Comparison of ENCODE assay signal across 32 cellular contexts in genomic region chr9:36823934-36824333, GRCh38.
"Had no signal": no experiment of that assay in that cellular context is flagged by ENCODE, and none has a peak within 500 bp of the region (broad histone marks: within the 10 kb centered on the region; RNA-seq: fewer than 3 reads in every experiment).

No MANE protein-coding gene starts in this region.

- H3K27me3 ChIP-seq: ascending aorta, breast epithelium, cardiac muscle cell had no signal

- DNase-seq: activated B cell treated with CpG ODN at 0.5 μM for 24 hours; activated CD4-positive, alpha-beta T cell treated with anti-CD3 and anti-CD28 coated beads, Interleukin-2, amount 50 U/mL, for 1 hour; activated CD4-positive, alpha-beta T cell treated with anti-CD3 and anti-CD28 coated beads, Interleukin-2, amount 50 U/mL, for 48 hours; activated CD8-positive, alpha-beta memory T cell treated with anti-CD3 and anti-CD28 coated beads for 24 hours; activated CD8-positive, alpha-beta T cell treated with anti-CD3 and anti-CD28 coated beads for 36 hours; activated gamma-delta T cell; activated naive CD4-positive, alpha-beta T cell; activated naive CD4-positive, alpha-beta T cell treated with anti-CD3 and anti-CD28 coated beads, Interleukin-2, amount 10 ng/mL, durations not matched to agents 7 days and 5 days; activated naive CD8-positive, alpha-beta T cell treated with anti-CD3 and anti-CD28 coated beads, Interleukin-2, amount 10 ng/mL, durations not matched to agents 7 days and 5 days; activated T-cell treated with anti-CD3 and anti-CD28 coated beads, Interleukin-2, amount 50 U/mL, for 4 hours; cortex of kidney; dermis blood vessel endothelial cell; effector CD4-positive, alpha-beta T cell; effector memory CD8-positive, alpha-beta T cell; erythroblast; foreskin melanocyte; T-helper 1 cell; T-helper 17 cell; T1000; WERI-Rb-1 had no signal

- H3K4me1 ChIP-seq: ascending aorta, breast epithelium had no signal

- FAIRE-seq: colon had no signal

- H3K27ac ChIP-seq: ascending aorta, breast epithelium, cardiac muscle cell, esophagus muscularis mucosa, gastroesophageal sphincter, WERI-Rb-1 had no signal

- H3K4me3 ChIP-seq: ascending aorta, breast epithelium, cardiac muscle cell, esophagus muscularis mucosa, gastroesophageal sphincter had no signal

- H3K9me3 Mint-ChIP-seq: activated B cell treated with CpG ODN at 0.5 μM for 24 hours; activated CD8-positive, alpha-beta T cell treated with anti-CD3 and anti-CD28 coated beads for 36 hours; activated naive CD4-positive, alpha-beta T cell treated with anti-CD3 and anti-CD28 coated beads, Interleukin-2, amount 10 ng/mL, durations not matched to agents 7 days and 5 days; activated naive CD4-positive, alpha-beta T cell treated with anti-CD3 and anti-CD28 coated beads, Interleukin-2, amount 50 U/mL, for 72 hours; activated naive CD8-positive, alpha-beta T cell treated with anti-CD3 and anti-CD28 coated beads, Interleukin-2, amount 10 ng/mL, durations not matched to agents 7 days and 5 days; activated T-cell treated with anti-CD3 and anti-CD28 coated beads, Interleukin-2, amount 50 U/mL, for 4 hours; activated T-helper 17 cell treated with anti-CD3 and anti-CD28 coated beads, Interleukin-2, amount 50 U/mL, for 72 hours; central memory CD8-positive, alpha-beta T cell; effector memory CD8-positive, alpha-beta T cell; T-helper 2 cell treated with Interferon-gamma antibody and Interleukin-4, amounts not matched to agents 5 μg/mL and 100 μg/mL, for 36 hours had no signal

- ATAC-seq: activated CD4-positive, CD25-positive, alpha-beta regulatory T cell treated with anti-CD3 and anti-CD28 coated beads, Interleukin-2, amount 50 U/mL, for 24 hours; activated CD8-positive, alpha-beta T cell treated with anti-CD3 and anti-CD28 coated beads for 36 hours; activated T-cell treated with anti-CD3 and anti-CD28 coated beads, Interleukin-2, amount 50 U/mL, for 4 hours; effector memory CD8-positive, alpha-beta T cell; gastroesophageal sphincter; T-helper 17 cell had no signal

- H3K36me3 ChIP-seq: ascending aorta, breast epithelium, cardiac muscle cell, esophagus muscularis mucosa, gastroesophageal sphincter, WERI-Rb-1 had no signal

- H3K4me3 Mint-ChIP-seq: activated B cell treated with CpG ODN at 0.5 μM for 24 hours; activated CD8-positive, alpha-beta T cell treated with anti-CD3 and anti-CD28 coated beads for 36 hours; activated naive CD4-positive, alpha-beta T cell treated with anti-CD3 and anti-CD28 coated beads, Interleukin-2, amount 10 ng/mL, durations not matched to agents 7 days and 5 days; activated naive CD8-positive, alpha-beta T cell treated with anti-CD3 and anti-CD28 coated beads, Interleukin-2, amount 10 ng/mL, durations not matched to agents 7 days and 5 days; activated T-cell treated with anti-CD3 and anti-CD28 coated beads, Interleukin-2, amount 50 U/mL, for 4 hours; activated T-helper 17 cell treated with anti-CD3 and anti-CD28 coated beads, Interleukin-2, amount 50 U/mL, for 72 hours; brain; central memory CD8-positive, alpha-beta T cell; effector memory CD8-positive, alpha-beta T cell; T-helper 17 cell; T-helper 2 cell treated with Interferon-gamma antibody and Interleukin-4, amounts not matched to agents 5 μg/mL and 100 μg/mL, for 36 hours had no signal

- H3K9me3 ChIP-seq: ascending aorta, breast epithelium, esophagus muscularis mucosa, gastroesophageal sphincter had no signal

- H3K27ac Mint-ChIP-seq: activated B cell treated with CpG ODN at 0.5 μM for 24 hours; activated CD8-positive, alpha-beta T cell treated with anti-CD3 and anti-CD28 coated beads for 36 hours; activated naive CD4-positive, alpha-beta T cell treated with anti-CD3 and anti-CD28 coated beads, Interleukin-2, amount 10 ng/mL, durations not matched to agents 7 days and 5 days; activated naive CD4-positive, alpha-beta T cell treated with anti-CD3 and anti-CD28 coated beads, Interleukin-2, amount 50 U/mL, for 72 hours; activated naive CD8-positive, alpha-beta T cell treated with anti-CD3 and anti-CD28 coated beads, Interleukin-2, amount 10 ng/mL, durations not matched to agents 7 days and 5 days; activated T-helper 17 cell treated with anti-CD3 and anti-CD28 coated beads, Interleukin-2, amount 50 U/mL, for 72 hours; brain; effector memory CD8-positive, alpha-beta T cell; T-helper 17 cell; T-helper 2 cell treated with Interferon-gamma antibody and Interleukin-4, amounts not matched to agents 5 μg/mL and 100 μg/mL, for 36 hours had no signal

- H3K36me3 Mint-ChIP-seq: activated naive CD4-positive, alpha-beta T cell treated with anti-CD3 and anti-CD28 coated beads, Interleukin-2, amount 10 ng/mL, durations not matched to agents 7 days and 5 days; activated naive CD4-positive, alpha-beta T cell treated with anti-CD3 and anti-CD28 coated beads, Interleukin-2, amount 50 U/mL, for 72 hours; activated naive CD8-positive, alpha-beta T cell treated with anti-CD3 and anti-CD28 coated beads, Interleukin-2, amount 10 ng/mL, durations not matched to agents 7 days and 5 days; brain had no signal

- H3K4me1 Mint-ChIP-seq: activated naive CD4-positive, alpha-beta T cell treated with anti-CD3 and anti-CD28 coated beads, Interleukin-2, amount 10 ng/mL, durations not matched to agents 7 days and 5 days; activated naive CD8-positive, alpha-beta T cell treated with anti-CD3 and anti-CD28 coated beads, Interleukin-2, amount 10 ng/mL, durations not matched to agents 7 days and 5 days; central memory CD8-positive, alpha-beta T cell had no signal
